Comparison of ENCODE assay signal across 38 cellular contexts in the genomic region with DNA sequence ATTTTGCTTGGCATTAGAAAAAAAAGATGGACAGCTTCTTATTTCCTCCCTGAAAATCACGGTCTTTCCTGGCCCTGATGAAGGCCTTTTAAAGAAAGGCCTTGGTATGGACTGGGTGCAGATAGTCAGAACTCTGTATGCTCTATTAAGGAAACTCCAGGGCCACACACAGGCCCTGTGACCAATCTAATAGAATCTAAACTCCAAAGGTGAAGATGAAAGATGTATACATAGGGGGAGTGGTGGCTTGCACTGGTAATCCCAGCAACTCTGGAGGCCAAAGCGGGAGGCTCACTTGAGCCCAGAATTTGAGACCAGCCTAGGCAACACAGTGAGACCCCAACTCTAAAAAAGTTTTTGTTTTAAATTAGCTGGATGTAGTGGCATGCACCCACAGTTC. TPM values are rescaled to one million over a fixed set of nuclear protein-coding genes. Genes with fewer than 3 reads are reported as not detected.
"Had no signal": no experiment of that assay in that cellular context is flagged by ENCODE, and none has a peak within 500 bp of the region (broad histone marks: within the 10 kb centered on the region; RNA-seq: fewer than 3 reads in every experiment).

No MANE protein-coding gene starts in this region.

- DNase-seq: Karpas-422, Kasumi-1, KBM-7, KG1, MG63, MM.1S, MV-4-11, NCI-H1048, NCI-H1092, NCI-H1092 treated with DMSO at 0.1 percent for 48 hours, NCI-H1105, NCI-H1105 treated with DMSO at 0.1 percent for 48 hours, NCI-H1417, NCI-H1417 treated with DMSO at 0.1 percent for 48 hours, NCI-H1436, NCI-H1436 treated with DMSO at 0.1 percent for 48 hours, NCI-H146, NCI-H1694, NCI-H1694 treated with DMSO at 0.1 percent for 48 hours, NCI-H187, NCI-H187 treated with DMSO at 0.1 percent for 48 hours, NCI-H1930, NCI-H2029, NCI-H2029 treated with DMSO at 0.1 percent for 48 hours, NCI-H2081 treated with DMSO at 0.1 percent for 48 hours, NCI-H2107, NCI-H2171, NCI-H2171 treated with DMSO at 0.1 percent for 48 hours, NCI-H2227 treated with DMSO at 0.1 percent for 48 hours, NCI-H226, NCI-H345, NCI-H446, NCI-H446 treated with DMSO at 0.1 percent for 48 hours, NCI-H510A had no signal

- H3K27me3 ChIP-seq: MG63 had no signal

- H3K36me3 ChIP-seq: MG63 had no signal

- H3K27ac ChIP-seq: KMS-11 had no signal

- H3K4me3 ChIP-seq: MG63 had no signal

RNA-seq across cellular contexts. Expression of a gene that starts 37.3 kb away (rescaled TPM):
- total RNA-seq: M059J, MCF 10A, NCI-H460 had no signal
